In the genomic region with DNA sequence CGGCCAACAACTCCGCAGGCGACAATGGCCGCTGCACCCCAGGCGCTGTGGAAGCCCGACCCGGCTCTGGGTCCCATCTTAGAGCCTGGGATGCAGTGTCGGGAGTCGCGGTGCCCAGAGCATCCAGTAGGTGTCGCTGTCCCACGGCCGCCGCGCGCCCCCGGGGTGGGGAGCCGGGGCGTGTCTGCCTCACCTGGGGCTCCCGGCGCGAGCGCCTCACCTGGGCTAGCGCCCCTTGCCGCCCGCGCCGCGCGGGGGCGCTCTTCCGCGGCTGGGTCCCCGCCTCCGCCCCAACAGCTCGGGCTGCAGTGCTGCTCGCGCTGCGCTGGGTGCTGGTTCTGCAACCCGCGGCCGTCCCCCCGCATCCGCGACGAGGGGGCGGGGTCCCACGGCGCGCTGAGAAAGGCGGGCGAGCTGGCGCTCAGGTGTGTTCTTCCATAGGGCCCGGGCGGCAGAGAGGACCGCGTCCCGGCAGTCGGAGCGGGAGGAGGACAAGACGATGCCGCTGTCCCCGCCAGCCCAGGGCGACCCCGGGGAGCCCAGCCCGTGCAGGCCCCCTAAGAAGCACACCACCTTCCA, we compare ENCODE assay signal across 8 cellular contexts. TPM values are rescaled to one million over a fixed set of nuclear protein-coding genes. Genes with fewer than 3 reads are reported as not detected.
A peak's percentile ranks its signal among the peaks of the same experiment; 100 is the strongest.
DNase-seq lines count a peak whose midpoint lies in the region; ATAC-seq and TF ChIP-seq lines count a peak whose summit lies in the region.

A gene with protein sequence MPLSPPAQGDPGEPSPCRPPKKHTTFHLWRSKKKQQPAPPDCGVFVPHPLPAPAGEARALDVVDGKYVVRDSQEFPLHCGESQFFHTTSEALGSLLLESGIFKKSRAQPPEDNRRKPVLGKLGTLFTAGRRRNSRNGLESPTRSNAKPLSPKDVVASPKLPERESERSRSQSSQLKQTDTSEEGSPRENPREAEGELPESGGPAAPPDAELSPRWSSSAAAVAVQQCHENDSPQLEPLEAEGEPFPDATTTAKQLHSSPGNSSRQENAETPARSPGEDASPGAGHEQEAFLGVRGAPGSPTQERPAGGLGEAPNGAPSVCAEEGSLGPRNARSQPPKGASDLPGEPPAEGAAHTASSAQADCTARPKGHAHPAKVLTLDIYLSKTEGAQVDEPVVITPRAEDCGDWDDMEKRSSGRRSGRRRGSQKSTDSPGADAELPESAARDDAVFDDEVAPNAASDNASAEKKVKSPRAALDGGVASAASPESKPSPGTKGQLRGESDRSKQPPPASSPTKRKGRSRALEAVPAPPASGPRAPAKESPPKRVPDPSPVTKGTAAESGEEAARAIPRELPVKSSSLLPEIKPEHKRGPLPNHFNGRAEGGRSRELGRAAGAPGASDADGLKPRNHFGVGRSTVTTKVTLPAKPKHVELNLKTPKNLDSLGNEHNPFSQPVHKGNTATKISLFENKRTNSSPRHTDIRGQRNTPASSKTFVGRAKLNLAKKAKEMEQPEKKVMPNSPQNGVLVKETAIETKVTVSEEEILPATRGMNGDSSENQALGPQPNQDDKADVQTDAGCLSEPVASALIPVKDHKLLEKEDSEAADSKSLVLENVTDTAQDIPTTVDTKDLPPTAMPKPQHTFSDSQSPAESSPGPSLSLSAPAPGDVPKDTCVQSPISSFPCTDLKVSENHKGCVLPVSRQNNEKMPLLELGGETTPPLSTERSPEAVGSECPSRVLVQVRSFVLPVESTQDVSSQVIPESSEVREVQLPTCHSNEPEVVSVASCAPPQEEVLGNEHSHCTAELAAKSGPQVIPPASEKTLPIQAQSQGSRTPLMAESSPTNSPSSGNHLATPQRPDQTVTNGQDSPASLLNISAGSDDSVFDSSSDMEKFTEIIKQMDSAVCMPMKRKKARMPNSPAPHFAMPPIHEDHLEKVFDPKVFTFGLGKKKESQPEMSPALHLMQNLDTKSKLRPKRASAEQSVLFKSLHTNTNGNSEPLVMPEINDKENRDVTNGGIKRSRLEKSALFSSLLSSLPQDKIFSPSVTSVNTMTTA (N-terminal part only) (plus strand): TSS at position 308 of the 579 bp plus-strand sequence. CDS start 192 bp downstream, at position 500.

- no peaks in the 10 kb centered on the region for H3K9me3 Mint-ChIP-seq in activated CD8-positive, alpha-beta T cell treated with anti-CD3 and anti-CD28 coated beads, Interleukin-2, amount 10 ng/mL, durations not matched to agents 7 days and 5 days (ENCODE audit: insufficient read depth)
- no peaks in the 10 kb centered on the region for H3K9me3 Mint-ChIP-seq in effector memory CD8-positive, alpha-beta T cell

- peaks cover 49% of the 10 kb centered on the region for H3K27me3 Mint-ChIP-seq in activated CD8-positive, alpha-beta T cell treated with anti-CD3 and anti-CD28 coated beads, Interleukin-2, amount 10 ng/mL, durations not matched to agents 7 days and 5 days (ENCODE audit: low read depth)
- H3K27me3 Mint-ChIP-seq in effector memory CD8-positive, alpha-beta T cell: peaks cover 25 to 28% of the 10 kb centered on the region in 2 donors

- H3K36me3 Mint-ChIP-seq in activated CD8-positive, alpha-beta T cell treated with anti-CD3 and anti-CD28 coated beads, Interleukin-2, amount 10 ng/mL, durations not matched to agents 7 days and 5 days (ENCODE audit: low read depth): no peaks in the 10 kb centered on the region
- H3K36me3 Mint-ChIP-seq in effector memory CD8-positive, alpha-beta T cell (ENCODE audit: insufficient read depth): no peaks in the 10 kb centered on the region

- peaks cover 3% of the 10 kb centered on the region for H3K4me1 ChIP-seq in mesodermal cell (ENCODE audit: control insufficient read depth, insufficient read depth, low read length, poor library complexity, severe bottlenecking)

- peak within 1 kb of the TSS; percentile 62 for H3K4me3 Mint-ChIP-seq in activated CD8-positive, alpha-beta T cell treated with anti-CD3 and anti-CD28 coated beads, Interleukin-2, amount 10 ng/mL, durations not matched to agents 7 days and 5 days
- H3K4me3 Mint-ChIP-seq in effector memory CD8-positive, alpha-beta T cell: peak within 1 kb of the TSS; percentile 88

- no peak within 1 kb of the TSS for H3K27ac ChIP-seq in mesodermal cell (ENCODE audit: low read depth, low read length, severe bottlenecking)

- no peak within 1 kb of the TSS for H3K27ac Mint-ChIP-seq in activated CD8-positive, alpha-beta T cell treated with anti-CD3 and anti-CD28 coated beads, Interleukin-2, amount 10 ng/mL, durations not matched to agents 7 days and 5 days
- no peak within 1 kb of the TSS for H3K27ac Mint-ChIP-seq in effector memory CD8-positive, alpha-beta T cell

- peak within 1 kb of the TSS; percentile 39 for H3K4me3 ChIP-seq in mesodermal cell (ENCODE audit: extremely low read depth, insufficient read depth, low read length, poor library complexity, severe bottlenecking)

- ATAC-seq in HG02970 (IDR thresholded peaks at IDR 0.05; ENCODE audit: low FRiP score, unreplicated experiment): peak; percentile 72
- peak; percentile 88 for ATAC-seq in activated CD8-positive, alpha-beta T cell treated with anti-CD3 and anti-CD28 coated beads, Interleukin-2, amount 10 ng/mL, durations not matched to agents 7 days and 5 days
- ATAC-seq in effector memory CD8-positive, alpha-beta T cell (replicated peaks): peak; percentile 93
- ATAC-seq in HG03457 (IDR thresholded peaks at IDR 0.05; ENCODE audit: unreplicated experiment): no peak

- POLR2A ChIA-PET in activated CD8-positive, alpha-beta T cell treated with anti-CD3 and anti-CD28 coated beads, Interleukin-2, amount 10 ng/mL, durations not matched to agents 7 days and 5 days (lab: Charles Lee): no interaction called here

- no peaks in the 10 kb centered on the region for H3K9me3 ChIP-seq in mesodermal cell (ENCODE audit: control insufficient read depth, low read length)

- TF ChIP-seq CTCF in GM12872 (IDR thresholded peaks at IDR 0.05; ENCODE audit: insufficient read depth, low read depth, low read length): peak; percentile 79

- CTCF ChIA-PET in activated CD8-positive, alpha-beta T cell treated with anti-CD3 and anti-CD28 coated beads, Interleukin-2, amount 10 ng/mL, durations not matched to agents 7 days and 5 days (lab: Charles Lee): interaction anchor here (0.8 to 2.2 kb wide), 17 partner anchors 9 to 619 kb away, joined by 3 to 23 read pairs (median 4); no protein-coding TSS in a partner anchor

- WGBS in mesodermal cell (ENCODE audit: insufficient coverage in 2 of 2), 2 experiments: 0 to 1% methylated on average over 44 to 66 of the region's 66 CpGs

- no peaks in the 10 kb centered on the region for H3K36me3 ChIP-seq in mesodermal cell (ENCODE audit: control insufficient read depth, insufficient read depth, low read length)

- peaks cover 11% of the 10 kb centered on the region for H3K4me1 Mint-ChIP-seq in activated CD8-positive, alpha-beta T cell treated with anti-CD3 and anti-CD28 coated beads, Interleukin-2, amount 10 ng/mL, durations not matched to agents 7 days and 5 days (ENCODE audit: low read depth)
- peaks cover 7% of the 10 kb centered on the region in 2 donors for H3K4me1 Mint-ChIP-seq in effector memory CD8-positive, alpha-beta T cell (ENCODE audit: low read depth in 2 of 2)

- peak; percentile 33 for DNase-seq in NCI-H2227 treated with DMSO at 0.1 percent for 48 hours (lab: John Stamatoyannopoulos, UW)
- DNase-seq in activated CD8-positive, alpha-beta T cell treated with anti-CD3 and anti-CD28 coated beads, Interleukin-2, amount 10 ng/mL, durations not matched to agents 7 days and 5 days: peak; percentile 70
- peak; percentile 58 to 75 (median 73) for DNase-seq in effector memory CD8-positive, alpha-beta T cell
- DNase-seq in stimulated activated CD8-positive, alpha-beta memory T cell treated with anti-CD3 and anti-CD28 coated beads, Interleukin-2, amount 100 ng/mL, for 1 hour (ENCODE audit: low read depth in 2 of 2): peak; percentile 20 to 29

RNA-seq across cellular contexts. Expression of the gene that starts here (rescaled TPM):
- 10 to 100 TPM; 34.9 to 36.8 TPM for total RNA-seq in activated CD8-positive, alpha-beta T cell treated with anti-CD3 and anti-CD28 coated beads, Interleukin-2, amount 10 ng/mL, durations not matched to agents 7 days and 5 days
- polyA plus RNA-seq in mesodermal cell (2013, experiment 1 of 2): not detected
- polyA plus RNA-seq in mesodermal cell (2013, experiment 2 of 2): 0.05 TPM
